In genomic region chr17:78039581-78039980, GRCh38 we compare ENCODE assay signal across 15 cellular contexts.
DNase-seq lines count a peak whose midpoint lies in the region; ATAC-seq and TF ChIP-seq lines count a peak whose summit lies in the region.
"Had no signal": no experiment of that assay in that cellular context is flagged by ENCODE, and none has a peak within 500 bp of the region (broad histone marks: within the 10 kb centered on the region; RNA-seq: fewer than 3 reads in every experiment).

No MANE protein-coding gene starts in this region.

- POLR2A ChIA-PET in CD4-positive, alpha-beta T cell (lab: Charles Lee): no interaction called here
- POLR2A ChIA-PET in Caco-2 (lab: Charles Lee): no interaction called here

- H3K9me3 Mint-ChIP-seq in CD4-positive, alpha-beta T cell: no peaks in the 10 kb centered on the region
- H3K9me3 Mint-ChIP-seq in Caco-2 (ENCODE audit: unreplicated experiment) (no peaks in the 10 kb centered on the region), progenitor cell of endocrine pancreas (ENCODE audit: low read depth) (no peaks in the 10 kb centered on the region)
- H3K9me3 Mint-ChIP-seq: activated CD4-positive, alpha-beta memory T cell treated with anti-CD3 and anti-CD28 coated beads for 36 hours had no signal

- no peaks in the 10 kb centered on the region for H3K9me3 ChIP-seq in CD4-positive, alpha-beta T cell (ENCODE audit: control insufficient read depth, low read length)
- H3K9me3 ChIP-seq in Caco-2 (no peaks in the 10 kb centered on the region), MG63 (peaks cover 2% of the 10 kb centered on the region; the same call in 1 of the 2 replicates)
- H3K9me3 ChIP-seq: BE2C had no signal

- no peaks in the 10 kb centered on the region for H3K27me3 ChIP-seq in CD4-positive, alpha-beta T cell (ENCODE audit: control insufficient read depth, insufficient read depth, low read length)
- H3K27me3 ChIP-seq in Caco-2 (replicated peaks; ENCODE audit: control insufficient read depth, insufficient read depth, low read length) (no peaks in the 10 kb centered on the region), dorsolateral prefrontal cortex (no peaks in the 10 kb centered on the region), MG63 (no peaks in the 10 kb centered on the region)
- H3K27me3 ChIP-seq: BE2C had no signal

- CTCF ChIA-PET in CD4-positive, alpha-beta T cell (lab: Charles Lee): no interaction called here
- CTCF ChIA-PET in Caco-2 (lab: Charles Lee): no interaction called here

- peak overlapping the region; percentile 94 for H3K27ac Mint-ChIP-seq in CD4-positive, alpha-beta T cell
- H3K27ac Mint-ChIP-seq in Caco-2 (ENCODE audit: unreplicated experiment) (no peak overlapping the region), progenitor cell of endocrine pancreas (peak overlapping the region; percentile 34)
- H3K27ac Mint-ChIP-seq: activated CD4-positive, alpha-beta memory T cell treated with anti-CD3 and anti-CD28 coated beads for 36 hours had no signal

- H3K4me3 Mint-ChIP-seq in CD4-positive, alpha-beta T cell: peak overlapping the region; percentile 35
- peak overlapping the region; percentile 16 for H3K4me3 Mint-ChIP-seq in Caco-2 (ENCODE audit: unreplicated experiment)
- H3K4me3 Mint-ChIP-seq in progenitor cell of endocrine pancreas (ENCODE audit: low read depth): no peak overlapping the region

- H3K36me3 Mint-ChIP-seq in CD4-positive, alpha-beta T cell (ENCODE audit: low read depth): peaks cover 83% of the 10 kb centered on the region
- H3K36me3 Mint-ChIP-seq in Caco-2 (ENCODE audit: insufficient read depth, unreplicated experiment): no peaks in the 10 kb centered on the region
- peaks cover 18% of the 10 kb centered on the region for H3K36me3 Mint-ChIP-seq in progenitor cell of endocrine pancreas (ENCODE audit: insufficient read depth)

- H3K36me3 ChIP-seq in Caco-2 (ENCODE audit: control insufficient read depth, insufficient read depth, low read length) (no peaks in the 10 kb centered on the region), MG63 (peaks cover 7% of the 10 kb centered on the region)

- intact Hi-C loops in CD4-positive, alpha-beta T cell (cut with DNase I, micrococcal nuclease): loop anchor here in 1 of 2 experiments (5.0 kb wide), 1 partner anchor 38 kb away; no protein-coding TSS in a partner anchor
- intact Hi-C loops in Caco-2 (cut with micrococcal nuclease; ENCODE audit: unreplicated experiment) (no loop called here), dorsolateral prefrontal cortex (cut with DNase I) (no loop called here)

- H3K4me1 Mint-ChIP-seq in CD4-positive, alpha-beta T cell (ENCODE audit: low read depth): peaks cover 59% of the 10 kb centered on the region
- peaks cover 5% of the 10 kb centered on the region for H3K4me1 Mint-ChIP-seq in Caco-2 (ENCODE audit: low read depth, unreplicated experiment)
- peaks cover 7% of the 10 kb centered on the region for H3K4me1 Mint-ChIP-seq in progenitor cell of endocrine pancreas (ENCODE audit: low read depth)

- no peak for TF ChIP-seq CTCF in CD4-positive, alpha-beta T cell (IDR thresholded peaks at IDR 0.05)
- no peak for TF ChIP-seq CTCF in Caco-2 (IDR thresholded peaks at IDR 0.05; ENCODE audit: insufficient read depth in 1 of 2, low read depth in 1 of 2, low read length in 1 of 2, severe bottlenecking in 1 of 2, unreplicated experiment in 1 of 2)
- TF ChIP-seq CTCF in dorsolateral prefrontal cortex (IDR thresholded peaks at IDR 0.05 in 54 of 56, conservative IDR thresholded peaks at IDR 0.05 in 2 of 56; ENCODE audit: low read depth in 1 of 56, partially characterized antibody in 56 of 56): peak in 1 of 56 donors; percentile 9
- TF ChIP-seq CTCF in progenitor cell of endocrine pancreas (IDR thresholded peaks at IDR 0.05; ENCODE audit: unreplicated experiment): no peak

- H3K27me3 Mint-ChIP-seq in CD4-positive, alpha-beta T cell: no peaks in the 10 kb centered on the region
- no peaks in the 10 kb centered on the region for H3K27me3 Mint-ChIP-seq in Caco-2 (ENCODE audit: insufficient read depth, unreplicated experiment)
- no peaks in the 10 kb centered on the region for H3K27me3 Mint-ChIP-seq in progenitor cell of endocrine pancreas
- H3K27me3 Mint-ChIP-seq: activated CD4-positive, alpha-beta memory T cell treated with anti-CD3 and anti-CD28 coated beads for 36 hours had no signal

- BruUV-seq in Caco-2 (replicated peaks; lab: Mats Ljungman, UMichigan): no TSS peak

- DNase-seq in CD4-positive, alpha-beta T cell: no peak
- DNase-seq in Caco-2 (no peak), dorsolateral prefrontal cortex (no peak), progenitor cell of endocrine pancreas (ENCODE audit: low spot score, unreplicated experiment) (no peak), NCI-H187 treated with DMSO at 0.1 percent for 48 hours (lab: John Stamatoyannopoulos, UW) (no peak), MG63 (no peak), iPS-NIHi11 (ENCODE audit: low spot score) (no peak)
- DNase-seq: activated CD4-positive, alpha-beta memory T cell treated with anti-CD3 and anti-CD28 coated beads for 36 hours; amniotic stem cell; BE2C; DND-41; glutamatergic neuron; midbrain; PC-3 had no signal

- H3K4me3 ChIP-seq in Caco-2 (ENCODE audit: low read depth, low read length) (no peak overlapping the region), dorsolateral prefrontal cortex (peak overlapping the region in 7 of 59 donors; percentile 54 to 72 (median 68)), MG63 (no peak overlapping the region)

- no peak overlapping the region for H3K27ac ChIP-seq in CD4-positive, alpha-beta T cell (ENCODE audit: low read depth, low read length)
- H3K27ac ChIP-seq in dorsolateral prefrontal cortex: peak overlapping the region; percentile 90 to 100 (median 99)

- ATAC-seq in CD4-positive, alpha-beta T cell (ENCODE audit: poor library complexity): no peak
- ATAC-seq: HepG2, PC-3 had no signal

- peaks cover 9% of the 10 kb centered on the region for H3K4me1 ChIP-seq in Caco-2
